ENCODE assay signal across 1 cellular context in genomic region chr10:3054816-3055202, GRCh38.
TF ChIP-seq lines count a peak whose summit lies in the region.

No MANE protein-coding gene starts in this region.

TF ChIP-seq in SK-N-SH treated with all-trans-retinoic acid at 6 μM for 48 hours, 23 proteins besides CTCF, POLR2A, EP300 and RAD21 (continued from another document):
- TF ChIP-seq PATZ1 (CRISPR knock-in tag; IDR thresholded peaks at IDR 0.05; ENCODE audit: borderline replicate concordance) (no peak), ZNF8 (CRISPR knock-in tag; IDR thresholded peaks at IDR 0.05) (no peak), ZNF70 (CRISPR knock-in tag; IDR thresholded peaks at IDR 0.05) (no peak), BACH2 (CRISPR knock-in tag; IDR thresholded peaks at IDR 0.05; ENCODE audit: borderline replicate concordance) (no peak), TSHZ2 (CRISPR knock-in tag; IDR thresholded peaks at IDR 0.05) (no peak), ZC3H10 (CRISPR knock-in tag; IDR thresholded peaks at IDR 0.05) (no peak), TOX (CRISPR knock-in tag; IDR thresholded peaks at IDR 0.05; ENCODE audit: borderline replicate concordance) (no peak), OSR1 (CRISPR knock-in tag; IDR thresholded peaks at IDR 0.05) (no peak), SNAI2 (CRISPR knock-in tag; IDR thresholded peaks at IDR 0.05) (no peak)
